1 cellular context compared by ENCODE assay signal in the genomic region with DNA sequence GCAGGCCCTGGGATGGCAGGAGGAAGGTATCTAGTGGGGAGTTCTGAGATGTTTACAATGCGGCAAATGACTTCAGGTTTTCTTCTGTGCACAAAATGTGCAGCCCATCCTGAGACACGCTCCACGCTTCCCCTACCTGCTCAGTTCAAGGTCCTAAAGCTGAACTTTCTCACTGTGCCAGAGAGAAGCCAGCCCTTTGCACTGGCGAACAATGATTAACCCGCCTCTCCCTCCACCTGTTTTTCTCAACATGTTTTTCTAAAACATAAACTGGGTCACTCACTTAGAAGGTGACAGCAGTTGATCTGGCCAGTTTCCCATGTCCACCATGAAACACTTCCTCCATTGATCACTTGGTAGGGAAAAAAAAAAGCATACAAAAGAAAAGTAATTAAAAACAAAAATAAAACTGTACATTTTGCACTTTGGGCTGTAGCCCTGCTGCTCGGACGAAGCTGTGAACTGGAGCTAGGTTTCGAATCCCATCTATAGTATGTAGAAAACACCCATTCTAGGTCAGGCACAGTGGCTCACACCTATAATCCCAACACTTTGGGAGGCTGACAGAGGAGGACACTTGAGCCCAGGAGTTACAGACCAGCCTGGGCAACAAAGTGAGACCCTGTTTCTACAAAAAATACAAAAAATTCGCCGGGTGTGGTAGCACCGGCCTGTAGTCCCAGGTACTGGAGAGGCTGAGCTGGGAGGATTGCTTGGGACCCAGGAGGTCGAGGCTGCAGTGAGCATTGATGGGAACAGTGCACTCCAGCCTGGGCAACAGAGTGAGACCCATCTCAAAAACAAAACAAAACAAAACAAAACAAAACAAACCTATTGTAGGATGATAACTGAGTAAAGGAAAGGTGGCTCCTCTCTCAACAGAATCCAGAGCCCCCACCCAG.
TF ChIP-seq lines count a peak whose summit lies in the region.

No MANE protein-coding gene starts in this region.

TF ChIP-seq in HepG2, 621 proteins besides CTCF, POLR2A, EP300 and RAD21 (continued from another document and continues in another):
- no peak for TF ChIP-seq ZNF646 (CRISPR knock-in tag; IDR thresholded peaks at IDR 0.05)
- TF ChIP-seq HBP1 (CRISPR knock-in tag; IDR thresholded peaks at IDR 0.05; ENCODE audit: low read depth) = peak; percentile 95; the same call in 1 of the 2 replicates
- TF ChIP-seq ZNF331 (CRISPR knock-in tag; IDR thresholded peaks at IDR 0.05) = peak; percentile 83
- TF ChIP-seq NCOA2 (CRISPR knock-in tag; IDR thresholded peaks at IDR 0.05) = peak; percentile 93
- TF ChIP-seq KAT7 (CRISPR knock-in tag; IDR thresholded peaks at IDR 0.05; ENCODE audit: borderline replicate concordance) = peak; percentile 51; the same call in 1 of the 2 replicates
- peak; percentile 87 for TF ChIP-seq TFAP4 (IDR thresholded peaks at IDR 0.05; ENCODE audit: borderline replicate concordance, low read depth)
- no peak for TF ChIP-seq SAFB2 (CRISPR knock-in tag; IDR thresholded peaks at IDR 0.05; ENCODE audit: borderline replicate concordance, low read depth)
- TF ChIP-seq ZBTB37 (CRISPR knock-in tag; IDR thresholded peaks at IDR 0.05) = 0 out of 2 replicates have a peak, but pooled peaks have one; percentile 53
- no peak for TF ChIP-seq LCORL (IDR thresholded peaks at IDR 0.05)
- TF ChIP-seq LCORL (CRISPR knock-in tag; IDR thresholded peaks at IDR 0.05) = peak; percentile 96
- TF ChIP-seq GPBP1L1 (CRISPR knock-in tag; IDR thresholded peaks at IDR 0.05) = no peak
- peak; percentile 97 for TF ChIP-seq STAT6 (CRISPR knock-in tag; IDR thresholded peaks at IDR 0.05; ENCODE audit: borderline replicate concordance)
- TF ChIP-seq KAT8 (CRISPR knock-in tag; IDR thresholded peaks at IDR 0.05) = peak; percentile 84
- TF ChIP-seq TFDP1 (CRISPR knock-in tag; IDR thresholded peaks at IDR 0.05; ENCODE audit: borderline replicate concordance) = peak; percentile 31; the same call in 1 of the 2 replicates
- TF ChIP-seq ZNF350 (CRISPR knock-in tag; IDR thresholded peaks at IDR 0.05; ENCODE audit: borderline replicate concordance, low read depth) = peak; percentile 69; the same call in 1 of the 2 replicates
- TF ChIP-seq, protein P1, sequence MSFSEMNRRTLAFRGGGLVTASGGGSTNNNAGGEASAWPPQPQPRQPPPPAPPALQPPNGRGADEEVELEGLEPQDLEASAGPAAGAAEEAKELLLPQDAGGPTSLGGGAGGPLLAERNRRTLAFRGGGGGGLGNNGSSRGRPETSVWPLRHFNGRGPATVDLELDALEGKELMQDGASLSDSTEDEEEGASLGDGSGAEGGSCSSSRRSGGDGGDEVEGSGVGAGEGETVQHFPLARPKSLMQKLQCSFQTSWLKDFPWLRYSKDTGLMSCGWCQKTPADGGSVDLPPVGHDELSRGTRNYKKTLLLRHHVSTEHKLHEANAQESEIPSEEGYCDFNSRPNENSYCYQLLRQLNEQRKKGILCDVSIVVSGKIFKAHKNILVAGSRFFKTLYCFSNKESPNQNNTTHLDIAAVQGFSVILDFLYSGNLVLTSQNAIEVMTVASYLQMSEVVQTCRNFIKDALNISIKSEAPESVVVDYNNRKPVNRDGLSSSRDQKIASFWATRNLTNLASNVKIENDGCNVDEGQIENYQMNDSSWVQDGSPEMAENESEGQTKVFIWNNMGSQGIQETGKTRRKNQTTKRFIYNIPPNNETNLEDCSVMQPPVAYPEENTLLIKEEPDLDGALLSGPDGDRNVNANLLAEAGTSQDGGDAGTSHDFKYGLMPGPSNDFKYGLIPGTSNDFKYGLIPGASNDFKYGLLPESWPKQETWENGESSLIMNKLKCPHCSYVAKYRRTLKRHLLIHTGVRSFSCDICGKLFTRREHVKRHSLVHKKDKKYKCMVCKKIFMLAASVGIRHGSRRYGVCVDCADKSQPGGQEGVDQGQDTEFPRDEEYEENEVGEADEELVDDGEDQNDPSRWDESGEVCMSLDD (CRISPR knock-in tag; IDR thresholded peaks at IDR 0.05; ENCODE audit: borderline replicate concordance) = no peak
- TF ChIP-seq RORA (CRISPR knock-in tag; IDR thresholded peaks at IDR 0.05) = peak; percentile 98
- TF ChIP-seq PHF20 (CRISPR knock-in tag; IDR thresholded peaks at IDR 0.05) = peak; percentile 11; the same call in 1 of the 2 replicates
- no peak for TF ChIP-seq GLI4 (CRISPR knock-in tag; IDR thresholded peaks at IDR 0.05; ENCODE audit: borderline replicate concordance)
- peak; percentile 67 for TF ChIP-seq THAP11 (CRISPR knock-in tag; IDR thresholded peaks at IDR 0.05)
- TF ChIP-seq USF2 (IDR thresholded peaks at IDR 0.05; ENCODE audit: low read depth, low read length) = no peak
- no peak for TF ChIP-seq USF2 (CRISPR knock-in tag; IDR thresholded peaks at IDR 0.05; ENCODE audit: borderline replicate concordance)
- no peak for TF ChIP-seq HNRNPUL1 (IDR thresholded peaks at IDR 0.05; ENCODE audit: low read depth, low read length)
- TF ChIP-seq, protein P2, sequence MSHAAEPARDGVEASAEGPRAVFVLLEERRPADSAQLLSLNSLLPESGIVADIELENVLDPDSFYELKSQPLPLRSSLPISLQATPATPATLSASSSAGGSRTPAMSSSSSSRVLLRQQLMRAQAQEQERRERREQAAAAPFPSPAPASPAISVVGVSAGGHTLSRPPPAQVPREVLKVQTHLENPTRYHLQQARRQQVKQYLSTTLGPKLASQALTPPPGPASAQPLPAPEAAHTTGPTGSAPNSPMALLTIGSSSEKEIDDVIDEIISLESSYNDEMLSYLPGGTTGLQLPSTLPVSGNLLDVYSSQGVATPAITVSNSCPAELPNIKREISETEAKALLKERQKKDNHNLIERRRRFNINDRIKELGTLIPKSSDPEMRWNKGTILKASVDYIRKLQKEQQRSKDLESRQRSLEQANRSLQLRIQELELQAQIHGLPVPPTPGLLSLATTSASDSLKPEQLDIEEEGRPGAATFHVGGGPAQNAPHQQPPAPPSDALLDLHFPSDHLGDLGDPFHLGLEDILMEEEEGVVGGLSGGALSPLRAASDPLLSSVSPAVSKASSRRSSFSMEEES (CRISPR knock-in tag; IDR thresholded peaks at IDR 0.05) = peak; percentile 60
